ENCODE assay signal across 33 cellular contexts in genomic region chr17:3547628-3548027, GRCh38.
"Had no signal": no experiment of that assay in that cellular context is flagged by ENCODE, and none has a peak within 500 bp of the region (broad histone marks: within the 10 kb centered on the region; RNA-seq: fewer than 3 reads in every experiment).

No MANE protein-coding gene starts in this region.

- H3K4me3 ChIP-seq: ascending aorta, breast epithelium, Peyer's patch had no signal

- H3K27me3 Mint-ChIP-seq: activated naive CD4-positive, alpha-beta T cell treated with anti-CD3 and anti-CD28 coated beads, Interleukin-2, amount 50 U/mL, for 24 hours had no signal

- H3K36me3 Mint-ChIP-seq: activated naive CD4-positive, alpha-beta T cell treated with anti-CD3 and anti-CD28 coated beads, Interleukin-2, amount 50 U/mL, for 24 hours; activated naive CD8-positive, alpha-beta T cell treated with anti-CD3 and anti-CD28 coated beads, Interleukin-2, amount 10 ng/mL, durations not matched to agents 7 days and 5 days; T-cell had no signal

- DNase-seq: activated CD4-positive, alpha-beta T cell treated with anti-CD3 and anti-CD28 coated beads, Interleukin-2, amount 10 ng/mL, durations not matched to agents 24 days and 14 days; activated CD4-positive, alpha-beta T cell treated with anti-CD3 and anti-CD28 coated beads, Interleukin-2, amount 50 U/mL, for 4 hours; activated CD8-positive, alpha-beta T cell treated with anti-CD3 and anti-CD28 coated beads for 36 hours; activated effector memory CD4-positive, alpha-beta T cell treated with anti-CD3 and anti-CD28 coated beads, Interleukin-2, amount 50 U/mL, for 16 hours; activated naive CD4-positive, alpha-beta T cell; activated naive CD8-positive, alpha-beta T cell treated with anti-CD3 and anti-CD28 coated beads, Interleukin-2, amount 10 ng/mL, durations not matched to agents 7 days and 5 days; activated T-cell treated with anti-CD3 and anti-CD28 coated beads, Interleukin-2, amount 50 U/mL, for 1 hour; activated T-cell treated with anti-CD3 and anti-CD28 coated beads, Interleukin-2, amount 50 U/mL, for 72 hours; amygdala; NCI-H1092 treated with DMSO at 0.1 percent for 48 hours; NCI-H1417; NCI-H146; NCI-H187 treated with DMSO at 0.1 percent for 48 hours; NCI-H2081; NCI-H226; NCI-H446 treated with DMSO at 0.1 percent for 48 hours; NCI-H524; NCI-H69; NCI-H82; NK-92 treated with Interleukin-12 subunit alpha and Interleukin-12 subunit beta, amount 100 ng/mL, for 24 hours; PC-3; Peyer's patch; RPMI8226; SIG-M5; T-cell; T-helper 17 cell had no signal

- H3K9me3 ChIP-seq: ascending aorta, breast epithelium, Peyer's patch had no signal

- H3K4me1 ChIP-seq: ascending aorta, breast epithelium, Peyer's patch had no signal

- H3K9me3 Mint-ChIP-seq: activated CD4-positive, alpha-beta T cell treated with anti-CD3 and anti-CD28 coated beads, Interleukin-2, amount 10 ng/mL, durations not matched to agents 24 days and 14 days; activated CD8-positive, alpha-beta T cell treated with anti-CD3 and anti-CD28 coated beads for 36 hours; activated naive CD4-positive, alpha-beta T cell treated with anti-CD3 and anti-CD28 coated beads, Interleukin-2, amount 50 U/mL, for 24 hours; activated T-helper 17 cell treated with anti-CD3 and anti-CD28 coated beads, Interleukin-2, amount 50 U/mL, for 72 hours had no signal

- H3K27me3 ChIP-seq: ascending aorta, breast epithelium, Peyer's patch had no signal

- H3K36me3 ChIP-seq: ascending aorta, breast epithelium, Peyer's patch had no signal

- H3K4me1 Mint-ChIP-seq: activated CD4-positive, alpha-beta T cell treated with anti-CD3 and anti-CD28 coated beads, Interleukin-2, amount 10 ng/mL, durations not matched to agents 24 days and 14 days; activated naive CD4-positive, alpha-beta T cell treated with anti-CD3 and anti-CD28 coated beads, Interleukin-2, amount 50 U/mL, for 24 hours; activated T-helper 17 cell treated with anti-CD3 and anti-CD28 coated beads, Interleukin-2, amount 50 U/mL, for 72 hours; T-cell had no signal

- H3K27ac Mint-ChIP-seq: activated CD4-positive, alpha-beta T cell treated with anti-CD3 and anti-CD28 coated beads, Interleukin-2, amount 10 ng/mL, durations not matched to agents 24 days and 14 days; activated CD8-positive, alpha-beta T cell treated with anti-CD3 and anti-CD28 coated beads for 36 hours; activated naive CD4-positive, alpha-beta T cell treated with anti-CD3 and anti-CD28 coated beads, Interleukin-2, amount 50 U/mL, for 24 hours; activated naive CD8-positive, alpha-beta T cell treated with anti-CD3 and anti-CD28 coated beads, Interleukin-2, amount 10 ng/mL, durations not matched to agents 7 days and 5 days; activated T-cell treated with anti-CD3 and anti-CD28 coated beads, Interleukin-2, amount 50 U/mL, for 72 hours; activated T-helper 17 cell treated with anti-CD3 and anti-CD28 coated beads, Interleukin-2, amount 50 U/mL, for 72 hours; T-cell; T-helper 17 cell had no signal

- H3K9ac ChIP-seq: KMS-11 had no signal

- ATAC-seq: activated CD8-positive, alpha-beta T cell treated with anti-CD3 and anti-CD28 coated beads for 36 hours; activated T-cell treated with anti-CD3 and anti-CD28 coated beads, Interleukin-2, amount 50 U/mL, for 72 hours; activated T-helper 17 cell treated with anti-CD3 and anti-CD28 coated beads, Interleukin-2, amount 50 U/mL, for 72 hours; PC-3; SK-N-SH treated with all-trans-retinoic acid at 6 μM for 48 hours; T-cell; T-helper 17 cell had no signal

- H3K4me2 ChIP-seq: KMS-11 had no signal

- H3K27ac ChIP-seq: ascending aorta, breast epithelium, KMS-11, Peyer's patch had no signal

- FAIRE-seq: TTC549 had no signal

- H3K4me3 Mint-ChIP-seq: activated CD4-positive, alpha-beta T cell treated with anti-CD3 and anti-CD28 coated beads, Interleukin-2, amount 10 ng/mL, durations not matched to agents 24 days and 14 days; activated CD8-positive, alpha-beta T cell treated with anti-CD3 and anti-CD28 coated beads for 36 hours; activated naive CD4-positive, alpha-beta T cell treated with anti-CD3 and anti-CD28 coated beads, Interleukin-2, amount 50 U/mL, for 24 hours; activated naive CD8-positive, alpha-beta T cell treated with anti-CD3 and anti-CD28 coated beads, Interleukin-2, amount 10 ng/mL, durations not matched to agents 7 days and 5 days; activated T-cell treated with anti-CD3 and anti-CD28 coated beads, Interleukin-2, amount 50 U/mL, for 72 hours; activated T-helper 17 cell treated with anti-CD3 and anti-CD28 coated beads, Interleukin-2, amount 50 U/mL, for 72 hours; T-cell; T-helper 17 cell had no signal
